In the genomic region with DNA sequence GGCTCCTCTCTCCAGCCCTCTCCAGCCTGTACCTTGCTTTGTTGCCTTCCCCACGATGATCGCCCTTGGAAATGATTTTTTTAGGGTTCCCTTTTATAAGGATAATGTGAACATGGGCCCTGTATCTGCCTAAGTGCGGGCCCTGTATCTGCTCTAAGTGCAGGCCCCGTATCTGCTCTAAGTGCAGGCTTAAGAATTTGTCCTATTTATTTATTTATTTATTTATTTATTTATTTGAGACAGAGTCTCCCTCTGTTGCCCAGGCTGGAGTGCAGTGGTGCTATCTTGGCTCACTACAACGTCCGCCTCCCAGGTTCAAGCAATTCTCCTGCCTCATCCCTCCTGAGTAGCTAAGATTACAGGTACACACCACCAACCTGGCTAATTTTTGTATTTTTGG, we compare ENCODE assay signal across 19 cellular contexts. TPM values are rescaled to one million over a fixed set of nuclear protein-coding genes. Genes with fewer than 3 reads are reported as not detected.
DNase-seq lines count a peak whose midpoint lies in the region; ATAC-seq, FAIRE-seq and TF ChIP-seq lines count a peak whose summit lies in the region.
"Had no signal": no experiment of that assay in that cellular context is flagged by ENCODE, and none has a peak within 500 bp of the region (broad histone marks: within the 10 kb centered on the region; RNA-seq: fewer than 3 reads in every experiment).

No MANE protein-coding gene starts in this region.

- no peaks in the 10 kb centered on the region for H3K4me1 ChIP-seq in HEK293 (ENCODE audit: control insufficient read depth, insufficient read depth, low read length)
- H3K4me1 ChIP-seq in kidney (ENCODE audit: control insufficient read depth in 1 of 2, insufficient read depth in 1 of 2, low read depth in 1 of 2, low read length in 2 of 2): peaks cover 5 to 9% of the 10 kb centered on the region in 2 donors
- H3K4me1 ChIP-seq: BLaER1 treated with 17β-estradiol and CSF1 and Interleukin-3, amounts not matched to agents 10 nM and 100 nM had no signal

- H3K36me3 Mint-ChIP-seq in activated naive CD8-positive, alpha-beta T cell treated with anti-CD3 and anti-CD28 coated beads, Interleukin-2, amount 50 U/mL, for 24 hours (ENCODE audit: low read depth): no peaks in the 10 kb centered on the region
- H3K36me3 Mint-ChIP-seq in activated naive CD8-positive, alpha-beta T cell treated with anti-CD3 and anti-CD28 coated beads for 36 hours: no peaks in the 10 kb centered on the region
- H3K36me3 Mint-ChIP-seq: CD8-positive, alpha-beta T cell had no signal

- H3K9me3 ChIP-seq in HEK293 (ENCODE audit: control insufficient read depth, insufficient read depth, low read depth, low read length) (no peaks in the 10 kb centered on the region), kidney (ENCODE audit: control insufficient read depth in 1 of 2, low read length in 2 of 2) (no peaks in the 10 kb centered on the region)
- H3K9me3 ChIP-seq: BLaER1 treated with 17β-estradiol and CSF1 and Interleukin-3, amounts not matched to agents 10 nM and 100 nM had no signal

- ATAC-seq in activated naive CD8-positive, alpha-beta T cell treated with anti-CD3 and anti-CD28 coated beads, Interleukin-2, amount 50 U/mL, for 24 hours: no peak
- no peak for ATAC-seq in GM19023 (IDR thresholded peaks at IDR 0.05; ENCODE audit: unreplicated experiment)
- ATAC-seq: CD8-positive, alpha-beta T cell; GM23338; HCT116 had no signal

- peak overlapping the region; percentile 20 for H3K27ac Mint-ChIP-seq in activated naive CD8-positive, alpha-beta T cell treated with anti-CD3 and anti-CD28 coated beads, Interleukin-2, amount 50 U/mL, for 24 hours
- H3K27ac Mint-ChIP-seq in activated naive CD8-positive, alpha-beta T cell treated with anti-CD3 and anti-CD28 coated beads for 36 hours: no peak overlapping the region
- H3K27ac Mint-ChIP-seq: B cell; CD8-positive, alpha-beta T cell; GM23338; IgD-negative memory B cell had no signal

- intact Hi-C loops in kidney (cut with DNase I): no loop called here

- no peaks in the 10 kb centered on the region for H3K4me1 Mint-ChIP-seq in activated naive CD8-positive, alpha-beta T cell treated with anti-CD3 and anti-CD28 coated beads, Interleukin-2, amount 50 U/mL, for 24 hours
- H3K4me1 Mint-ChIP-seq in activated naive CD8-positive, alpha-beta T cell treated with anti-CD3 and anti-CD28 coated beads for 36 hours: no peaks in the 10 kb centered on the region
- H3K4me1 Mint-ChIP-seq: B cell, IgD-negative memory B cell had no signal

- POLR2A ChIA-PET in HEK293 (lab: Yijun Ruan, JAX): no interaction called here

- no peak for DNase-seq in activated naive CD8-positive, alpha-beta T cell treated with anti-CD3 and anti-CD28 coated beads, Interleukin-2, amount 50 U/mL, for 24 hours
- DNase-seq in activated naive CD8-positive, alpha-beta T cell treated with anti-CD3 and anti-CD28 coated beads for 36 hours: no peak
- DNase-seq in kidney (peak; percentile 9), NCI-H524 treated with DMSO at 0.1 percent for 48 hours (lab: John Stamatoyannopoulos, UW) (no peak), foreskin fibroblast (no peak)
- DNase-seq: 8988T; Calu3; CD8-positive, alpha-beta T cell; DMS79 treated with DMSO at 0.1 percent for 48 hours; GF-D8; H7 had no signal

- no peak for TF ChIP-seq CTCF in HEK293 (tag by site-specific recombination; IDR thresholded peaks at IDR 0.05)
- TF ChIP-seq CTCF in kidney (IDR thresholded peaks at IDR 0.05; ENCODE audit: borderline replicate concordance, extremely low read depth, insufficient read depth): no peak
- TF ChIP-seq CTCF in foreskin fibroblast (IDR thresholded peaks at IDR 0.05; ENCODE audit: low read depth, low read length): no peak

- FAIRE-seq in kidney (lab: Jason Lieb, UNC): no peak
- FAIRE-seq: GM19239 had no signal

- H3K36me3 ChIP-seq in HEK293 (ENCODE audit: control insufficient read depth in 2 of 2, insufficient read depth in 1 of 2, low read length in 2 of 2) (no peaks in the 10 kb centered on the region), kidney (ENCODE audit: control insufficient read depth in 1 of 2, insufficient read depth in 2 of 2, low read length in 2 of 2) (no peaks in the 10 kb centered on the region)
- H3K36me3 ChIP-seq: BLaER1 treated with 17β-estradiol and CSF1 and Interleukin-3, amounts not matched to agents 10 nM and 100 nM had no signal

- no peak overlapping the region for H3K9ac ChIP-seq in kidney (ENCODE audit: low read length in 2 of 2)
- H3K9ac ChIP-seq: BLaER1 treated with 17β-estradiol and CSF1 and Interleukin-3, amounts not matched to agents 10 nM and 100 nM had no signal

- H3K27me3 Mint-ChIP-seq in activated naive CD8-positive, alpha-beta T cell treated with anti-CD3 and anti-CD28 coated beads, Interleukin-2, amount 50 U/mL, for 24 hours: no peaks in the 10 kb centered on the region
- H3K27me3 Mint-ChIP-seq in activated naive CD8-positive, alpha-beta T cell treated with anti-CD3 and anti-CD28 coated beads for 36 hours: peaks cover 4% of the 10 kb centered on the region
- H3K27me3 Mint-ChIP-seq: IgD-negative memory B cell had no signal

- H3K4me3 ChIP-seq in HEK293 (ENCODE audit: low read depth, low read length) (no peak overlapping the region), kidney (ENCODE audit: low read length in 2 of 2) (no peak overlapping the region), foreskin fibroblast (ENCODE audit: low read depth in 1 of 2, low read length in 2 of 2) (no peak overlapping the region)
- H3K4me3 ChIP-seq: BLaER1 treated with 17β-estradiol and CSF1 and Interleukin-3, amounts not matched to agents 10 nM and 100 nM; GM23338 had no signal

- H3K4me3 Mint-ChIP-seq in activated naive CD8-positive, alpha-beta T cell treated with anti-CD3 and anti-CD28 coated beads, Interleukin-2, amount 50 U/mL, for 24 hours: no peak overlapping the region
- H3K4me3 Mint-ChIP-seq in activated naive CD8-positive, alpha-beta T cell treated with anti-CD3 and anti-CD28 coated beads for 36 hours: no peak overlapping the region
- H3K4me3 Mint-ChIP-seq: B cell; CD8-positive, alpha-beta T cell; GM23338 had no signal

- CTCF ChIA-PET in HEK293 (lab: Yijun Ruan, JAX): interaction anchor here (2.2 kb wide), 1 partner anchor 22 kb away, joined by 8 read pairs; a partner anchor contains a TSS

- no peaks in the 10 kb centered on the region for H3K9me3 Mint-ChIP-seq in activated naive CD8-positive, alpha-beta T cell treated with anti-CD3 and anti-CD28 coated beads, Interleukin-2, amount 50 U/mL, for 24 hours
- no peaks in the 10 kb centered on the region for H3K9me3 Mint-ChIP-seq in activated naive CD8-positive, alpha-beta T cell treated with anti-CD3 and anti-CD28 coated beads for 36 hours
- H3K9me3 Mint-ChIP-seq: CD8-positive, alpha-beta T cell; GM23338; IgD-negative memory B cell had no signal

- H3K27ac ChIP-seq in HEK293 (ENCODE audit: extremely low read depth, low read depth, low read length) (no peak overlapping the region), kidney (ENCODE audit: low read depth in 2 of 2, low read length in 2 of 2) (no peak overlapping the region)
- H3K27ac ChIP-seq: BLaER1 treated with 17β-estradiol and CSF1 and Interleukin-3, amounts not matched to agents 10 nM and 100 nM had no signal

TF ChIP-seq in HEK293, 187 proteins besides CTCF, POLR2A, EP300 and RAD21 (continues in another document):
- TF ChIP-seq ZNF146 (tag by site-specific recombination; IDR thresholded peaks at IDR 0.05): no peak
- TF ChIP-seq ZNF555 (tag by site-specific recombination; conservative IDR thresholded peaks at IDR 0.05): 0 out of 2 replicates have a peak, but pooled peaks have one; percentile 13
- TF ChIP-seq, protein P1, sequence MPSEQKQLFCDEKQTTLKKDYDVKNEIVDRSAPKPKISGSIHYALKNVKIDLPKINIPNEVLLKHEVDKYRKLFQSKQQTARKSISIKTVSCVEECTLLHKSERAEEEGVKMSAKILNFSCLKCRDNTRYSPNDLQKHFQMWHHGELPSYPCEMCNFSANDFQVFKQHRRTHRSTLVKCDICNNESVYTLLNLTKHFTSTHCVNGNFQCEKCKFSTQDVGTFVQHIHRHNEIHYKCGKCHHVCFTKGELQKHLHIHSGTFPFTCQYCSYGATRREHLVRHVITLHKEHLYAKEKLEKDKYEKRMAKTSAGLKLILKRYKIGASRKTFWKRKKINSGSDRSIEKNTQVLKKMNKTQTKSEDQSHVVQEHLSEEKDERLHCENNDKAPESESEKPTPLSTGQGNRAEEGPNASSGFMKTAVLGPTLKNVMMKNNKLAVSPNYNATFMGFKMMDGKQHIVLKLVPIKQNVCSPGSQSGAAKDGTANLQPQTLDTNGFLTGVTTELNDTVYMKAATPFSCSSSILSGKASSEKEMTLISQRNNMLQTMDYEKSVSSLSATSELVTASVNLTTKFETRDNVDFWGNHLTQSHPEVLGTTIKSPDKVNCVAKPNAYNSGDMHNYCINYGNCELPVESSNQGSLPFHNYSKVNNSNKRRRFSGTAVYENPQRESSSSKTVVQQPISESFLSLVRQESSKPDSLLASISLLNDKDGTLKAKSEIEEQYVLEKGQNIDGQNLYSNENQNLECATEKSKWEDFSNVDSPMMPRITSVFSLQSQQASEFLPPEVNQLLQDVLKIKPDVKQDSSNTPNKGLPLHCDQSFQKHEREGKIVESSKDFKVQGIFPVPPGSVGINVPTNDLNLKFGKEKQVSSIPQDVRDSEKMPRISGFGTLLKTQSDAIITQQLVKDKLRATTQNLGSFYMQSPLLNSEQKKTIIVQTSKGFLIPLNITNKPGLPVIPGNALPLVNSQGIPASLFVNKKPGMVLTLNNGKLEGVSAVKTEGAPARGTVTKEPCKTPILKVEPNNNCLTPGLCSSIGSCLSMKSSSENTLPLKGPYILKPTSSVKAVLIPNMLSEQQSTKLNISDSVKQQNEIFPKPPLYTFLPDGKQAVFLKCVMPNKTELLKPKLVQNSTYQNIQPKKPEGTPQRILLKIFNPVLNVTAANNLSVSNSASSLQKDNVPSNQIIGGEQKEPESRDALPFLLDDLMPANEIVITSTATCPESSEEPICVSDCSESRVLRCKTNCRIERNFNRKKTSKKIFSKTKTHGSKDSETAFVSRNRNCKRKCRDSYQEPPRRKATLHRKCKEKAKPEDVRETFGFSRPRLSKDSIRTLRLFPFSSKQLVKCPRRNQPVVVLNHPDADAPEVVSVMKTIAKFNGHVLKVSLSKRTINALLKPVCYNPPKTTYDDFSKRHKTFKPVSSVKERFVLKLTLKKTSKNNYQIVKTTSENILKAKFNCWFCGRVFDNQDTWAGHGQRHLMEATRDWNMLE (tag by site-specific recombination; conservative IDR thresholded peaks at IDR 0.05; ENCODE audit: low read depth): peak; percentile 49; the same call in 1 of the 2 replicates
- peak; percentile 58; the same call in 1 of the 2 replicates for TF ChIP-seq ZNF394 (tag by site-specific recombination; IDR thresholded peaks at IDR 0.05; ENCODE audit: borderline replicate concordance)
- TF ChIP-seq ZNF341 (tag by site-specific recombination; IDR thresholded peaks at IDR 0.05; ENCODE audit: low read depth): no peak

RNA-seq across cellular contexts. Expression of a gene that starts 22.5 kb away (rescaled TPM):
- under 1 TPM; 0.50 to 0.56 TPM for total RNA-seq in activated naive CD8-positive, alpha-beta T cell treated with anti-CD3 and anti-CD28 coated beads for 36 hours
- 13.1 TPM for total RNA-seq in kidney
- 15.2 TPM for polyA plus RNA-seq in kidney (ENCODE audit: insufficient read depth, low read depth, low replicate concordance)
- polyA plus RNA-seq: IgD-negative memory B cell had no signal
